In the genomic region with DNA sequence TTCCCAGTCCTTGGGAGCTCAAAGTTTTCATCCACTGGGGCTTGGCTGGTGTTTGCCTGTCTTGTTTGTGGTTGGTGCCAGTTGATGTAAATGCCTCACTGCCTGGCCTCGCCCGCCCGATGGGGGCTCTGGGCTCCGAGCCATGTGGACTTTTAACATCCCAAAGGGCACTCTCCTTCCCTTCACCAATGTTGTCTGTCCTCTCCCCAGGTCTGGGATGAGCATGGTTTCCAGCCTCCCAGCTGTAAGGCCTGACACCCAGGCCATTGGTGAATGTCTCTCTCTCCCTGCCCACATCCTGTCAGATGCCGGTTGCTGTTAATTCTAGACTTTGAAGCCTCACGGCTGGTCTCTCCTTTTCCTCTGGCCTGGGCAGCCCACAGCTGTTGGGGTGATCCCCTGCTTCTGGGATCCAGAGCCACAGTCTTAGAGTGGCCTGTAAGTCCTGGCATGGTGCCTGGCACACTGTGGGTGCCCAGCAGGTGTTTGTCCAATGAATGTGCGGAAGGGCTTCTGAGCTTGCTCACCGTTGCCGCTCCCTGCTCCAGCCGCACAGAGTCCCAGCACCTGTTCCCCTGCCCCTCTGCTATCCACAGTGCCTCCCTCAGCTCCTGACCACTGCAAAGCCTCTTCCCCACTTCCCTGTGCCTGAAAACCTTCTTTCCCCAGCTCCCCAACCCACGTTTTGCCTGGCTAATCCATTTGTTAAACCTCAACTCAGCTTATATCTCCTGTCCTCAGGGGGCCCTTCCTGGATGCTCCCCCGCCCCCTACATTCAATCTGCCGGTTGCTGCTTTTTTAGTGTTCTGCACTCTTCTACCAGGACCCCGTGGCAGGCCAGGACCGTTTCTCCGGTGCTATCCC, we compare ENCODE assay signal across 11 cellular contexts. TPM values are rescaled to one million over a fixed set of nuclear protein-coding genes. Genes with fewer than 3 reads are reported as not detected.
DNase-seq lines count a peak whose midpoint lies in the region; ATAC-seq, FAIRE-seq and TF ChIP-seq lines count a peak whose summit lies in the region.
"Had no signal": no experiment of that assay in that cellular context is flagged by ENCODE, and none has a peak within 500 bp of the region (broad histone marks: within the 10 kb centered on the region; RNA-seq: fewer than 3 reads in every experiment).

No MANE protein-coding gene starts in this region.

- POLR2A ChIA-PET in PC-9 (lab: Charles Lee; ENCODE audit: unreplicated experiment): no interaction called here

- no peak for ATAC-seq in HG02970 (IDR thresholded peaks at IDR 0.05; ENCODE audit: low FRiP score, unreplicated experiment)
- no peak for ATAC-seq in GM19452 (IDR thresholded peaks at IDR 0.05; ENCODE audit: unreplicated experiment)
- ATAC-seq: right cardiac atrium had no signal

- H3K4me3 ChIP-seq in small intestine (ENCODE audit: low read depth in 1 of 2, low read length in 2 of 2): no peak overlapping the region
- no peak overlapping the region for H3K4me3 ChIP-seq in PC-9

- H3K36me3 Mint-ChIP-seq in activated CD4-positive, alpha-beta T cell treated with anti-CD3 and anti-CD28 coated beads, Interleukin-2, amount 10 ng/mL, durations not matched to agents 24 days and 14 days (ENCODE audit: low read depth): peaks cover 5% of the 10 kb centered on the region
- H3K36me3 Mint-ChIP-seq in dendritic cell treated with granulocyte-macrophage colony-stimulating factor and Interleukin-4, amounts not matched to agents 40 ng/mL and 50 ng/mL, for 4 days (ENCODE audit: low read depth): peaks cover 20% of the 10 kb centered on the region

- H3K27me3 ChIP-seq in small intestine (ENCODE audit: control insufficient read depth in 2 of 2, insufficient read depth in 2 of 2, low read length in 2 of 2): no peaks in the 10 kb centered on the region
- H3K27me3 ChIP-seq in PC-9 (ENCODE audit: insufficient read depth, low read depth): no peaks in the 10 kb centered on the region

- no peak overlapping the region for H2AFZ ChIP-seq in PC-9

- H3K27ac ChIP-seq in small intestine (ENCODE audit: low read depth in 1 of 2, low read length in 1 of 2) (no peak overlapping the region), PC-9 (no peak overlapping the region)
- H3K27ac ChIP-seq: KMS-11 had no signal

- intact Hi-C loops in activated CD4-positive, alpha-beta T cell treated with anti-CD3 and anti-CD28 coated beads, Interleukin-2, amount 10 ng/mL, durations not matched to agents 24 days and 14 days (cut with micrococcal nuclease): no loop called here
- intact Hi-C loops in dendritic cell treated with granulocyte-macrophage colony-stimulating factor and Interleukin-4, amounts not matched to agents 40 ng/mL and 50 ng/mL, for 4 days (cut with micrococcal nuclease): no loop called here
- intact Hi-C loops in PC-9 (cut with micrococcal nuclease; ENCODE audit: unreplicated experiment): loop anchor here (10.0 kb wide), 1 partner anchor 109 kb away; the partner anchor contains the start of gene LRRC47

- H3F3A ChIP-seq in PC-9 (ENCODE audit: insufficient read depth, low read depth): peaks cover 18% of the 10 kb centered on the region; the same call in 1 of the 2 replicates

- CTCF ChIA-PET in PC-9 (lab: Charles Lee): no interaction called here

- no peak overlapping the region for H3K4me2 ChIP-seq in PC-9
- H3K4me2 ChIP-seq: KMS-11 had no signal

- H3K4me1 ChIP-seq in small intestine (ENCODE audit: control insufficient read depth in 2 of 2, insufficient read depth in 1 of 2, low read depth in 1 of 2, low read length in 1 of 2) (peaks cover 0 to 2% of the 10 kb centered on the region in 2 donors), PC-9 (replicated peaks; ENCODE audit: insufficient read depth) (peaks cover 8% of the 10 kb centered on the region; the same call in 1 of the 2 replicates)

- no peaks in the 10 kb centered on the region for H3K27me3 Mint-ChIP-seq in activated CD4-positive, alpha-beta T cell treated with anti-CD3 and anti-CD28 coated beads, Interleukin-2, amount 10 ng/mL, durations not matched to agents 24 days and 14 days
- H3K27me3 Mint-ChIP-seq in dendritic cell treated with granulocyte-macrophage colony-stimulating factor and Interleukin-4, amounts not matched to agents 40 ng/mL and 50 ng/mL, for 4 days: no peaks in the 10 kb centered on the region

- no peaks in the 10 kb centered on the region for H3K9me2 ChIP-seq in PC-9 (ENCODE audit: insufficient read depth)

- peaks cover under 1% of the 10 kb centered on the region; the same call in 1 of the 2 replicates for H4K20me1 ChIP-seq in PC-9 (ENCODE audit: insufficient read depth)

- DNase-seq in activated CD4-positive, alpha-beta T cell treated with anti-CD3 and anti-CD28 coated beads, Interleukin-2, amount 10 ng/mL, durations not matched to agents 24 days and 14 days: peak; percentile 71
- no peak for DNase-seq in activated CD4-positive, alpha-beta T cell treated with anti-CD3 and anti-CD28 coated beads, Interleukin-2, amount 50 U/mL, for 48 hours
- DNase-seq in NCI-H774 (lab: John Stamatoyannopoulos, UW) (peak; percentile 42), small intestine (peak; percentile 65), PC-9 (no peak)
- DNase-seq: hippocampal formation had no signal

- peaks cover 30% of the 10 kb centered on the region for H3K4me1 Mint-ChIP-seq in activated CD4-positive, alpha-beta T cell treated with anti-CD3 and anti-CD28 coated beads, Interleukin-2, amount 10 ng/mL, durations not matched to agents 24 days and 14 days
- peaks cover 45% of the 10 kb centered on the region for H3K4me1 Mint-ChIP-seq in dendritic cell treated with granulocyte-macrophage colony-stimulating factor and Interleukin-4, amounts not matched to agents 40 ng/mL and 50 ng/mL, for 4 days (ENCODE audit: low read depth)

- H3K36me3 ChIP-seq in small intestine (ENCODE audit: control insufficient read depth in 2 of 2, insufficient read depth in 2 of 2, low read length in 2 of 2) (no peaks in the 10 kb centered on the region), PC-9 (ENCODE audit: low read depth) (no peaks in the 10 kb centered on the region)

- H3K4me3 Mint-ChIP-seq in activated CD4-positive, alpha-beta T cell treated with anti-CD3 and anti-CD28 coated beads, Interleukin-2, amount 10 ng/mL, durations not matched to agents 24 days and 14 days: peak overlapping the region; percentile 10
- no peak overlapping the region for H3K4me3 Mint-ChIP-seq in dendritic cell treated with granulocyte-macrophage colony-stimulating factor and Interleukin-4, amounts not matched to agents 40 ng/mL and 50 ng/mL, for 4 days

- 11 to 56% (median 45%) methylated on average over 16 of the region's 16 CpGs for WGBS in small intestine, 3 donors

- H3K27ac Mint-ChIP-seq in activated CD4-positive, alpha-beta T cell treated with anti-CD3 and anti-CD28 coated beads, Interleukin-2, amount 10 ng/mL, durations not matched to agents 24 days and 14 days: peak overlapping the region; percentile 81
- peak overlapping the region; percentile 30 for H3K27ac Mint-ChIP-seq in dendritic cell treated with granulocyte-macrophage colony-stimulating factor and Interleukin-4, amounts not matched to agents 40 ng/mL and 50 ng/mL, for 4 days

- H3K9me3 ChIP-seq in small intestine (ENCODE audit: control insufficient read depth, low read depth): no peaks in the 10 kb centered on the region
- no peaks in the 10 kb centered on the region for H3K9me3 ChIP-seq in PC-9 (ENCODE audit: insufficient read depth, low read depth)

- H3K9me3 Mint-ChIP-seq in activated CD4-positive, alpha-beta T cell treated with anti-CD3 and anti-CD28 coated beads, Interleukin-2, amount 10 ng/mL, durations not matched to agents 24 days and 14 days: no peaks in the 10 kb centered on the region
- H3K9me3 Mint-ChIP-seq in dendritic cell treated with granulocyte-macrophage colony-stimulating factor and Interleukin-4, amounts not matched to agents 40 ng/mL and 50 ng/mL, for 4 days: peaks cover 4% of the 10 kb centered on the region

- BruUV-seq in PC-9 (replicated peaks; lab: Mats Ljungman, UMichigan): no TSS peak

- peaks cover 16% of the 10 kb centered on the region for H3K79me2 ChIP-seq in PC-9 (ENCODE audit: low read depth)

- FAIRE-seq in small intestine (lab: Jason Lieb, UNC): no peak

- no peak for TF ChIP-seq CTCF in PC-9 (conservative IDR thresholded peaks at IDR 0.05)

RNA-seq across cellular contexts. Expression of gene C1orf174, which starts 3.3 kb away (rescaled TPM):
- total RNA-seq in activated CD4-positive, alpha-beta T cell treated with anti-CD3 and anti-CD28 coated beads, Interleukin-2, amount 10 ng/mL, durations not matched to agents 24 days and 14 days: 50.5 and 51.5 TPM in 2 replicates
- polyA plus RNA-seq in small intestine: 10 to 100 TPM; 10.8 to 20.1 (median 19.2) TPM
- total RNA-seq in PC-9 (2021): 22.1 and 26.2 TPM in 2 replicates

RNA-seq across cellular contexts. Expression of gene DFFB, which starts 46.1 kb away (rescaled TPM):
- 15.0 and 15.9 TPM in 2 replicates for total RNA-seq in activated CD4-positive, alpha-beta T cell treated with anti-CD3 and anti-CD28 coated beads, Interleukin-2, amount 10 ng/mL, durations not matched to agents 24 days and 14 days
- 10 to 100 TPM in 2 of 3 donors, 1 to 10 TPM in 1; 8.7 to 22.6 (median 14.6) TPM for polyA plus RNA-seq in small intestine
- 4.7 and 5.9 TPM in 2 replicates for total RNA-seq in PC-9 (2021)

RNA-seq across cellular contexts. Expression of gene CEP104, which starts 46.4 kb away (rescaled TPM):
- total RNA-seq in activated CD4-positive, alpha-beta T cell treated with anti-CD3 and anti-CD28 coated beads, Interleukin-2, amount 10 ng/mL, durations not matched to agents 24 days and 14 days: 46.2 and 48.1 TPM in 2 replicates
- 10 to 100 TPM in 1 of 3 donors, 1 to 10 TPM in 2; 8.7 to 12.7 (median 8.9) TPM for polyA plus RNA-seq in small intestine
- total RNA-seq in PC-9 (2021): 47.7 and 57.7 TPM in 2 replicates

Comparison
In these comparisons a context has a peak if more than half of its experiments do, and no peak if none do; other contexts are left out.
1. DNase-seq: peak in activated CD4-positive, alpha-beta T cell treated with anti-CD3 and anti-CD28 coated beads, Interleukin-2, amount 10 ng/mL, durations not matched to agents 24 days and 14 days (single experiment), NCI-H774 (single experiment) and small intestine (single experiment); none in activated CD4-positive, alpha-beta T cell treated with anti-CD3 and anti-CD28 coated beads, Interleukin-2, amount 50 U/mL, for 48 hours (0 of 2) and PC-9 (0 of 2).